1 cellular context compared by ENCODE assay signal in the genomic region with DNA sequence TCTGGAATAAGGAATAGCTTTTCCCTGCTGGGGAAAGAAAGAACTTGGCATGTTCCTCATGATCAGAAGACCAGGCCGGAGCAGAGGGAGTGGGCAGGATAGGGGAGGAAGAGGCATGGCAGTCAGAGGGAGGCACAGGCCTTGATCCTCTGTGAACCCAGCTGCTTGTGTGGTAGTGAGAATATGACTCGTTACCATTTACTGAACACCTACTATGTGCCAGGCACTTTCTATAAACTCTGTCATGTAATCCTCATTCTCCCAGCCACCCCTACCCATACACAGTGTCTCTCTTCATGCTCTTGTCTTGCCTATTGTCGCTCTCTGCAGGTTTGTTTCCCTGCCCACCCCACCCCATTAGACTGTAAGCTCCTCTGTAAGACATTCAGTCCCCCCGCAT.
TF ChIP-seq lines count a peak whose summit lies in the region.

No MANE protein-coding gene starts in this region.

TF ChIP-seq in HCT116, 20 proteins besides CTCF, POLR2A, EP300 and RAD21 (continued from another document):
- TF ChIP-seq, protein P1, sequence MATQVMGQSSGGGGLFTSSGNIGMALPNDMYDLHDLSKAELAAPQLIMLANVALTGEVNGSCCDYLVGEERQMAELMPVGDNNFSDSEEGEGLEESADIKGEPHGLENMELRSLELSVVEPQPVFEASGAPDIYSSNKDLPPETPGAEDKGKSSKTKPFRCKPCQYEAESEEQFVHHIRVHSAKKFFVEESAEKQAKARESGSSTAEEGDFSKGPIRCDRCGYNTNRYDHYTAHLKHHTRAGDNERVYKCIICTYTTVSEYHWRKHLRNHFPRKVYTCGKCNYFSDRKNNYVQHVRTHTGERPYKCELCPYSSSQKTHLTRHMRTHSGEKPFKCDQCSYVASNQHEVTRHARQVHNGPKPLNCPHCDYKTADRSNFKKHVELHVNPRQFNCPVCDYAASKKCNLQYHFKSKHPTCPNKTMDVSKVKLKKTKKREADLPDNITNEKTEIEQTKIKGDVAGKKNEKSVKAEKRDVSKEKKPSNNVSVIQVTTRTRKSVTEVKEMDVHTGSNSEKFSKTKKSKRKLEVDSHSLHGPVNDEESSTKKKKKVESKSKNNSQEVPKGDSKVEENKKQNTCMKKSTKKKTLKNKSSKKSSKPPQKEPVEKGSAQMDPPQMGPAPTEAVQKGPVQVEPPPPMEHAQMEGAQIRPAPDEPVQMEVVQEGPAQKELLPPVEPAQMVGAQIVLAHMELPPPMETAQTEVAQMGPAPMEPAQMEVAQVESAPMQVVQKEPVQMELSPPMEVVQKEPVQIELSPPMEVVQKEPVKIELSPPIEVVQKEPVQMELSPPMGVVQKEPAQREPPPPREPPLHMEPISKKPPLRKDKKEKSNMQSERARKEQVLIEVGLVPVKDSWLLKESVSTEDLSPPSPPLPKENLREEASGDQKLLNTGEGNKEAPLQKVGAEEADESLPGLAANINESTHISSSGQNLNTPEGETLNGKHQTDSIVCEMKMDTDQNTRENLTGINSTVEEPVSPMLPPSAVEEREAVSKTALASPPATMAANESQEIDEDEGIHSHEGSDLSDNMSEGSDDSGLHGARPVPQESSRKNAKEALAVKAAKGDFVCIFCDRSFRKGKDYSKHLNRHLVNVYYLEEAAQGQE (IDR thresholded peaks at IDR 0.05; ENCODE audit: low read depth): no peak
